In genomic region chr9:97842960-97843359, GRCh38 we compare ENCODE assay signal across 12 cellular contexts. TPM values are rescaled to one million over a fixed set of nuclear protein-coding genes. Genes with fewer than 3 reads are reported as not detected.
"Had no signal": no experiment of that assay in that cellular context is flagged by ENCODE, and none has a peak within 500 bp of the region (broad histone marks: within the 10 kb centered on the region; RNA-seq: fewer than 3 reads in every experiment).

No MANE protein-coding gene starts in this region.

- H3K4me3 ChIP-seq: GM23248 had no signal

- H3K9me3 Mint-ChIP-seq: H9 had no signal

- ATAC-seq: HepG2 had no signal

- H3K27ac ChIP-seq: GM23248, HL-60, KMS-11 had no signal

- DNase-seq: GM23248, GOT3, H9, HCEC 1CT, HFFc6, KBM-7 had no signal

- H3K4me3 Mint-ChIP-seq: H9, HFFc6, IgD-negative memory B cell had no signal

- H3K27ac Mint-ChIP-seq: H9, HFFc6, IgD-negative memory B cell had no signal

- H3K36me3 Mint-ChIP-seq: IgD-negative memory B cell had no signal

RNA-seq across cellular contexts. Expression of gene FOXE1, which starts 10.1 kb away (rescaled TPM):
- total RNA-seq: GM23248, H4, H9, HepG2, HT1080 had no signal
